19 cellular contexts compared by ENCODE assay signal in the genomic region with DNA sequence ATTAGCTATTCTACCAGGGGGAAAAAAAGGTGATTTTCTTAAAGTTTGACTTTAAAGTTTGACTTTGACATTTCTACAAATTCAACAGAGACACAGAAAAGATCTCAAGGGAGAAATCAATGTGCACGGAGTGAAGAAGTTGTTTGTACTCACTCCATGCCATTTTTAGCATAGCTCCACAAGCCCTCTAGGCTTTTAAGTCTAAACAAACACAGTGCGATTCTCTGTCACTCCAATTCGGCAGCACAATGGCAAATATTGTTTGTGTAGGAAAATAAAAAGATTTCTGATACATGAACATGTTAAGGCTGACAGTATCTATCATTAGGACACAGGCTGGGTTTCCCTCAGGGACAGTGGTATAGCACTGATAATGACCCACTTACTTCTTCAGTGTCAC. TPM values are rescaled to one million over a fixed set of nuclear protein-coding genes. Genes with fewer than 3 reads are reported as not detected.
DNase-seq lines count a peak whose midpoint lies in the region; ATAC-seq, FAIRE-seq and TF ChIP-seq lines count a peak whose summit lies in the region.
"Had no signal": no experiment of that assay in that cellular context is flagged by ENCODE, and none has a peak within 500 bp of the region (broad histone marks: within the 10 kb centered on the region; RNA-seq: fewer than 3 reads in every experiment).

No MANE protein-coding gene starts in this region.

- FAIRE-seq in A549 (lab: Jason Lieb, UNC) = peak; percentile 59
- FAIRE-seq: GM12878 had no signal

- no peak for DNase-seq in A549 (ENCODE audit: low read depth in 1 of 2, low spot score in 1 of 2)
- peak; percentile 14 for DNase-seq in RPMI7951 (ENCODE audit: low read depth)
- DNase-seq in memory B cell (ENCODE audit: low spot score in 2 of 2) = no peak
- DNase-seq in HuH-7.5 (ENCODE audit: low spot score) = no peak
- no peak for DNase-seq in HUDEP-2 (lab: John Stamatoyannopoulos, UW; ENCODE audit: unreplicated experiment in 76 of 76)
- DNase-seq: C1 segment of cervical spinal cord, COR-L47, DMS53, NCI-H1694 treated with DMSO at 0.1 percent for 48 hours, NCI-H2171, NCI-H510A, T-cell had no signal

- no peak overlapping the region for H3K4me2 ChIP-seq in A549

- H3K9me3 ChIP-seq in A549 = no peaks in the 10 kb centered on the region
- H3K9me3 ChIP-seq: HAP-1 had no signal

- TF ChIP-seq CTCF in 22Rv1 (IDR thresholded peaks at IDR 0.05) (no peak), A549 (IDR thresholded peaks at IDR 0.05) (no peak)

- peaks cover 42% of the 10 kb centered on the region for H3K36me3 Mint-ChIP-seq in memory B cell

- ATAC-seq in A549 = no peak
- no peak for ATAC-seq in memory B cell (ENCODE audit: low read depth)
- no peak for ATAC-seq in HG03457 (IDR thresholded peaks at IDR 0.05; ENCODE audit: unreplicated experiment)
- no peak for ATAC-seq in HG02610 (IDR thresholded peaks at IDR 0.05; ENCODE audit: unreplicated experiment)
- ATAC-seq: GM12878, T-cell had no signal

- WGBS in A549 (ENCODE audit: missing lambda C conversion rate) = 29% methylated on average over 3 of the region's 3 CpGs

- POLR2A ChIA-PET in A549 (lab: Yijun Ruan, JAX) = no interaction called here

- no peak for TF ChIP-seq POLR2A in A549 (IDR thresholded peaks at IDR 0.05; ENCODE audit: low read length)

- no peak overlapping the region for H3K4me3 ChIP-seq in A549
- H3K4me3 ChIP-seq: GM12878, HAP-1, SK-N-MC had no signal

- H3K27ac ChIP-seq in 22Rv1 = peak overlapping the region; percentile 49
- no peak overlapping the region for H3K27ac ChIP-seq in A549
- H3K27ac ChIP-seq: RWPE1, SK-N-MC had no signal

- H3K4me3 Mint-ChIP-seq in memory B cell = no peak overlapping the region
- H3K4me3 Mint-ChIP-seq: T-cell had no signal

- peaks cover 7% of the 10 kb centered on the region; the same call in 2 of the 3 replicates for H3K4me1 ChIP-seq in A549
- H3K4me1 ChIP-seq: HAP-1 had no signal

- peaks cover 28% of the 10 kb centered on the region for H3K4me1 Mint-ChIP-seq in memory B cell

- H3K27me3 Mint-ChIP-seq in memory B cell = no peaks in the 10 kb centered on the region
- H3K27me3 Mint-ChIP-seq: T-cell had no signal

- H3K9me3 Mint-ChIP-seq in memory B cell = peaks cover 2% of the 10 kb centered on the region
- H3K9me3 Mint-ChIP-seq: T-cell had no signal

- CTCF ChIA-PET in A549 (lab: Yijun Ruan, JAX) = interaction anchor here (0.5 kb wide), 1 partner anchor 21 kb away, joined by 3 read pairs; no protein-coding TSS in a partner anchor

- peak overlapping the region; percentile 50 for H3K27ac Mint-ChIP-seq in memory B cell
- H3K27ac Mint-ChIP-seq: T-cell had no signal

- TF ChIP-seq RAD21 in A549 (conservative IDR thresholded peaks at IDR 0.05 in 1 of 2, IDR thresholded peaks at IDR 0.05 in 1 of 2) = no peak

- TF ChIP-seq EP300 in A549 (IDR thresholded peaks at IDR 0.05) = no peak

TF ChIP-seq in A549, 52 proteins besides CTCF, POLR2A, EP300 and RAD21:
- no peak for TF ChIP-seq NFE2L2 (conservative IDR thresholded peaks at IDR 0.05; ENCODE audit: low read length)
- no peak for TF ChIP-seq FOSL2 (IDR thresholded peaks at IDR 0.05)
- TF ChIP-seq FOSL2 (CRISPR knock-in tag; IDR thresholded peaks at IDR 0.05) = no peak
- TF ChIP-seq, protein P1, sequence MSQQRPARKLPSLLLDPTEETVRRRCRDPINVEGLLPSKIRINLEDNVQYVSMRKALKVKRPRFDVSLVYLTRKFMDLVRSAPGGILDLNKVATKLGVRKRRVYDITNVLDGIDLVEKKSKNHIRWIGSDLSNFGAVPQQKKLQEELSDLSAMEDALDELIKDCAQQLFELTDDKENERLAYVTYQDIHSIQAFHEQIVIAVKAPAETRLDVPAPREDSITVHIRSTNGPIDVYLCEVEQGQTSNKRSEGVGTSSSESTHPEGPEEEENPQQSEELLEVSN (IDR thresholded peaks at IDR 0.05; ENCODE audit: borderline replicate concordance, low read depth) = no peak
- no peak for TF ChIP-seq MAZ (IDR thresholded peaks at IDR 0.05; ENCODE audit: borderline replicate concordance, low read depth, low read length)
- TF ChIP-seq HOXB13 (CRISPR knock-in tag; IDR thresholded peaks at IDR 0.05; ENCODE audit: low read depth) = no peak
- TF ChIP-seq RNF2 (IDR thresholded peaks at IDR 0.05; ENCODE audit: borderline replicate concordance, low read depth) = no peak
- TF ChIP-seq BHLHE40 (IDR thresholded peaks at IDR 0.05; ENCODE audit: low read depth, low read length) = no peak
- TF ChIP-seq HDAC2 (IDR thresholded peaks at IDR 0.05) = no peak
- TF ChIP-seq, protein P2, sequence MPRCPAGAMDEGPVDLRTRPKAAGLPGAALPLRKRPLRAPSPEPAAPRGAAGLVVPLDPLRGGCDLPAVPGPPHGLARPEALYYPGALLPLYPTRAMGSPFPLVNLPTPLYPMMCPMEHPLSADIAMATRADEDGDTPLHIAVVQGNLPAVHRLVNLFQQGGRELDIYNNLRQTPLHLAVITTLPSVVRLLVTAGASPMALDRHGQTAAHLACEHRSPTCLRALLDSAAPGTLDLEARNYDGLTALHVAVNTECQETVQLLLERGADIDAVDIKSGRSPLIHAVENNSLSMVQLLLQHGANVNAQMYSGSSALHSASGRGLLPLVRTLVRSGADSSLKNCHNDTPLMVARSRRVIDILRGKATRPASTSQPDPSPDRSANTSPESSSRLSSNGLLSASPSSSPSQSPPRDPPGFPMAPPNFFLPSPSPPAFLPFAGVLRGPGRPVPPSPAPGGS (IDR thresholded peaks at IDR 0.05) = no peak
- TF ChIP-seq SREBF2 (IDR thresholded peaks at IDR 0.05) = no peak

RNA-seq across cellular contexts. Expression of a gene that starts 28.1 kb away (rescaled TPM):
- polyA plus RNA-seq in A549 (2011; rRNA removed) = 18.6 and 22.6 TPM in 2 replicates
- polyA plus RNA-seq in A549 (2012; cell fraction: cytosol; rRNA removed) = 1.7 and 2.0 TPM in 2 replicates
- polyA plus RNA-seq in A549 (2012; cell fraction: nucleus; rRNA removed) = 3.5 and 6.0 TPM in 2 replicates
- polyA plus RNA-seq in A549 (2017; fragmentation: RNase III; extraction: RNeasy Plus Mini Kit Qiagen cat#74134 plus additional on column Dnase treatment) = 4.1 to 4.9 TPM (median 4.7 TPM) in 3 replicates
- 12.5 and 14.1 TPM in 2 replicates for polyA minus RNA-seq in A549 (2011; rRNA and poly(A)+ RNA removed)
- 4.3 and 7.4 TPM in 2 replicates for total RNA-seq in RPMI7951 (2014; rRNA removed; shearing (Covaris generic))
